ENCODE assay signal across 1 cellular context in the genomic region with DNA sequence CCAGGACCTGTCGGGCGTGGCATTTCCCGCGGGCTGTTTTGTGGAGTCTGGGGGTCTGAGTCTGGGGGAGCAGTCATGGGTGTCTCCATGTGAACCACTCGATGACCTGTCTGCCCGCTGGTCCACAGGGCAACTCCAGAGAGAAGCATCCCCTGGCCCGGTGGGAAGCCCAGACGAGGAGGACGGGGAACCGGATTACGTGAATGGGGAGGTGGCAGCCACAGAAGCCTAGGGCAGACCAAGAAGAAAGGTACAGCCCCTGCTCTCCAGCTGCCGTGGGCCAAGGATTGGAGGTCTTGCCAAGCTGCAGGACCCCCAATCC.
TF ChIP-seq lines count a peak whose summit lies in the region.

No MANE protein-coding gene starts in this region.

TF ChIP-seq in SK-N-SH, 30 proteins besides CTCF, POLR2A, EP300 and RAD21:
- TF ChIP-seq, protein P1, sequence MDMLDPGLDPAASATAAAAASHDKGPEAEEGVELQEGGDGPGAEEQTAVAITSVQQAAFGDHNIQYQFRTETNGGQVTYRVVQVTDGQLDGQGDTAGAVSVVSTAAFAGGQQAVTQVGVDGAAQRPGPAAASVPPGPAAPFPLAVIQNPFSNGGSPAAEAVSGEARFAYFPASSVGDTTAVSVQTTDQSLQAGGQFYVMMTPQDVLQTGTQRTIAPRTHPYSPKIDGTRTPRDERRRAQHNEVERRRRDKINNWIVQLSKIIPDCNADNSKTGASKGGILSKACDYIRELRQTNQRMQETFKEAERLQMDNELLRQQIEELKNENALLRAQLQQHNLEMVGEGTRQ (IDR thresholded peaks at IDR 0.05; ENCODE audit: borderline replicate concordance, low read depth, low read length), result no peak
- TF ChIP-seq JUND (IDR thresholded peaks at IDR 0.05), result no peak
- TF ChIP-seq, protein P2, sequence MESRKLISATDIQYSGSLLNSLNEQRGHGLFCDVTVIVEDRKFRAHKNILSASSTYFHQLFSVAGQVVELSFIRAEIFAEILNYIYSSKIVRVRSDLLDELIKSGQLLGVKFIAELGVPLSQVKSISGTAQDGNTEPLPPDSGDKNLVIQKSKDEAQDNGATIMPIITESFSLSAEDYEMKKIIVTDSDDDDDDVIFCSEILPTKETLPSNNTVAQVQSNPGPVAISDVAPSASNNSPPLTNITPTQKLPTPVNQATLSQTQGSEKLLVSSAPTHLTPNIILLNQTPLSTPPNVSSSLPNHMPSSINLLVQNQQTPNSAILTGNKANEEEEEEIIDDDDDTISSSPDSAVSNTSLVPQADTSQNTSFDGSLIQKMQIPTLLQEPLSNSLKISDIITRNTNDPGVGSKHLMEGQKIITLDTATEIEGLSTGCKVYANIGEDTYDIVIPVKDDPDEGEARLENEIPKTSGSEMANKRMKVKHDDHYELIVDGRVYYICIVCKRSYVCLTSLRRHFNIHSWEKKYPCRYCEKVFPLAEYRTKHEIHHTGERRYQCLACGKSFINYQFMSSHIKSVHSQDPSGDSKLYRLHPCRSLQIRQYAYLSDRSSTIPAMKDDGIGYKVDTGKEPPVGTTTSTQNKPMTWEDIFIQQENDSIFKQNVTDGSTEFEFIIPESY (IDR thresholded peaks at IDR 0.05; ENCODE audit: borderline replicate concordance, low read depth), result no peak
- no peak for TF ChIP-seq NFIC (IDR thresholded peaks at IDR 0.05; ENCODE audit: borderline replicate concordance)
- no peak for TF ChIP-seq FOXJ3 (CRISPR knock-in tag; IDR thresholded peaks at IDR 0.05)
- TF ChIP-seq EZH2phosphoT487 (IDR thresholded peaks at IDR 0.05; ENCODE audit: borderline replicate concordance, low read depth), result no peak
- TF ChIP-seq TAF1 (IDR thresholded peaks at IDR 0.05; ENCODE audit: borderline replicate concordance, low read depth, low read length), result no peak
- TF ChIP-seq, protein P3, sequence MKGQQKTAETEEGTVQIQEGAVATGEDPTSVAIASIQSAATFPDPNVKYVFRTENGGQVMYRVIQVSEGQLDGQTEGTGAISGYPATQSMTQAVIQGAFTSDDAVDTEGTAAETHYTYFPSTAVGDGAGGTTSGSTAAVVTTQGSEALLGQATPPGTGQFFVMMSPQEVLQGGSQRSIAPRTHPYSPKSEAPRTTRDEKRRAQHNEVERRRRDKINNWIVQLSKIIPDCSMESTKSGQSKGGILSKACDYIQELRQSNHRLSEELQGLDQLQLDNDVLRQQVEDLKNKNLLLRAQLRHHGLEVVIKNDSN (IDR thresholded peaks at IDR 0.05; ENCODE audit: borderline replicate concordance, low read depth), result no peak
- TF ChIP-seq RXRA (IDR thresholded peaks at IDR 0.05; ENCODE audit: borderline replicate concordance, low read depth), result no peak
- TF ChIP-seq RFX5 (IDR thresholded peaks at IDR 0.05; ENCODE audit: low read length), result no peak
- TF ChIP-seq RCOR1 (IDR thresholded peaks at IDR 0.05; ENCODE audit: low read length), result no peak
- TF ChIP-seq TCF12 (IDR thresholded peaks at IDR 0.05), result no peak
- TF ChIP-seq YY1 (IDR thresholded peaks at IDR 0.05; ENCODE audit: low read depth), result no peak
- TF ChIP-seq, protein P4, sequence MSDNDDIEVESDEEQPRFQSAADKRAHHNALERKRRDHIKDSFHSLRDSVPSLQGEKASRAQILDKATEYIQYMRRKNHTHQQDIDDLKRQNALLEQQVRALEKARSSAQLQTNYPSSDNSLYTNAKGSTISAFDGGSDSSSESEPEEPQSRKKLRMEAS (IDR thresholded peaks at IDR 0.05; ENCODE audit: low read depth), result no peak
- TF ChIP-seq GABPA (IDR thresholded peaks at IDR 0.05; ENCODE audit: low read depth), result no peak
- no peak for TF ChIP-seq SIN3A (IDR thresholded peaks at IDR 0.05; ENCODE audit: borderline replicate concordance, low read depth, low read length)
- TF ChIP-seq POLR2AphosphoS5 (IDR thresholded peaks at IDR 0.05; ENCODE audit: low read depth, low read length), result no peak
- TF ChIP-seq, protein P5, sequence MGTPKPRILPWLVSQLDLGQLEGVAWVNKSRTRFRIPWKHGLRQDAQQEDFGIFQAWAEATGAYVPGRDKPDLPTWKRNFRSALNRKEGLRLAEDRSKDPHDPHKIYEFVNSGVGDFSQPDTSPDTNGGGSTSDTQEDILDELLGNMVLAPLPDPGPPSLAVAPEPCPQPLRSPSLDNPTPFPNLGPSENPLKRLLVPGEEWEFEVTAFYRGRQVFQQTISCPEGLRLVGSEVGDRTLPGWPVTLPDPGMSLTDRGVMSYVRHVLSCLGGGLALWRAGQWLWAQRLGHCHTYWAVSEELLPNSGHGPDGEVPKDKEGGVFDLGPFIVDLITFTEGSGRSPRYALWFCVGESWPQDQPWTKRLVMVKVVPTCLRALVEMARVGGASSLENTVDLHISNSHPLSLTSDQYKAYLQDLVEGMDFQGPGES (IDR thresholded peaks at IDR 0.05; ENCODE audit: low read depth, low read length), result no peak
- TF ChIP-seq SMC3 (IDR thresholded peaks at IDR 0.05; ENCODE audit: low read depth, low read length), result no peak
- TF ChIP-seq, protein P6, sequence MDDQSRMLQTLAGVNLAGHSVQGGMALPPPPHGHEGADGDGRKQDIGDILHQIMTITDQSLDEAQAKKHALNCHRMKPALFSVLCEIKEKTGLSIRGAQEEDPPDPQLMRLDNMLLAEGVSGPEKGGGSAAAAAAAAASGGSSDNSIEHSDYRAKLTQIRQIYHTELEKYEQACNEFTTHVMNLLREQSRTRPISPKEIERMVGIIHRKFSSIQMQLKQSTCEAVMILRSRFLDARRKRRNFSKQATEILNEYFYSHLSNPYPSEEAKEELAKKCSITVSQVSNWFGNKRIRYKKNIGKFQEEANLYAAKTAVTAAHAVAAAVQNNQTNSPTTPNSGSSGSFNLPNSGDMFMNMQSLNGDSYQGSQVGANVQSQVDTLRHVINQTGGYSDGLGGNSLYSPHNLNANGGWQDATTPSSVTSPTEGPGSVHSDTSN (IDR thresholded peaks at IDR 0.05), result no peak
